8 cellular contexts compared by ENCODE assay signal in genomic region chr15:56732135-56732880, GRCh38. TPM values are rescaled to one million over a fixed set of nuclear protein-coding genes. Genes with fewer than 3 reads are reported as not detected.
DNase-seq lines count a peak whose midpoint lies in the region; ATAC-seq and TF ChIP-seq lines count a peak whose summit lies in the region.

No MANE protein-coding gene starts in this region.

- no peak overlapping the region for H4K91ac ChIP-seq in neuronal stem cell (ENCODE audit: low read depth, low read length, poor library complexity)

- DNase-seq in DMS53 (lab: John Stamatoyannopoulos, UW), result peak; percentile 50
- no peak for DNase-seq in DMS53 treated with DMSO at 0.1 percent for 48 hours (lab: John Stamatoyannopoulos, UW; ENCODE audit: unreplicated experiment)
- DNase-seq in HT1080 (ENCODE audit: low read depth), result peak; percentile 8
- DNase-seq in WTC11 (ENCODE audit: low spot score), result no peak
- DNase-seq in fibroblast of the aortic adventitia (ENCODE audit: low read depth), result peak; percentile 66
- DNase-seq in neuronal stem cell (ENCODE audit: low spot score), result peak; percentile 20
- DNase-seq in NK-92 (lab: John Stamatoyannopoulos, UW; ENCODE audit: unreplicated experiment), result no peak

- no peak overlapping the region for H2BK15ac ChIP-seq in neuronal stem cell (ENCODE audit: low read length)

- H3K23ac ChIP-seq in neuronal stem cell (ENCODE audit: low read depth, low read length, poor library complexity), result no peak overlapping the region

- WGBS in neuronal stem cell (ENCODE audit: extremely low coverage in 2 of 2, insufficient read length in 2 of 2, insufficient replicate concordance in 1 of 2), 2 donors, result no CpG with 5 or more reads among the region's 12 CpGs

- POLR2A ChIA-PET in WTC11 (lab: Charles Lee), result no interaction called here

- peaks cover 0 to 2% of the 10 kb centered on the region in 2 donors for H3K4me1 ChIP-seq in neuronal stem cell (ENCODE audit: control insufficient read depth in 2 of 2, insufficient read depth in 1 of 2, low read depth in 1 of 2, low read length in 2 of 2)

- H3K14ac ChIP-seq in neuronal stem cell (ENCODE audit: low read length), result no peak overlapping the region

- H2AK5ac ChIP-seq in neuronal stem cell (ENCODE audit: low read depth, low read length), result no peak overlapping the region

- peak overlapping the region; percentile 97 for H3K27ac Mint-ChIP-seq in WTC11

- H2AFZ ChIP-seq in neuronal stem cell (ENCODE audit: low read length), result peak overlapping the region; percentile 29

- ATAC-seq in WTC11 (no peak), GM18505 (IDR thresholded peaks at IDR 0.05; ENCODE audit: unreplicated experiment) (no peak)

- peak overlapping the region; percentile 88 for H3K4me3 Mint-ChIP-seq in WTC11

- no peaks in the 10 kb centered on the region for H3K27me3 ChIP-seq in neuronal stem cell (ENCODE audit: control insufficient read depth in 3 of 3, insufficient read depth in 3 of 3, low read depth in 1 of 3, low read length in 3 of 3)

- no peaks in the 10 kb centered on the region for H3K36me3 ChIP-seq in neuronal stem cell (replicated peaks in 1 of 2; ENCODE audit: control insufficient read depth in 2 of 2, insufficient read depth in 2 of 2, low read length in 2 of 2)

- no peak overlapping the region for H3K4ac ChIP-seq in neuronal stem cell (ENCODE audit: low read length)

- H3K27me3 Mint-ChIP-seq in WTC11 (ENCODE audit: low read depth), result peaks cover 22% of the 10 kb centered on the region

- no peak overlapping the region for H3K9ac ChIP-seq in neuronal stem cell (ENCODE audit: low read depth, low read length, poor library complexity)

- no peak overlapping the region for H2BK5ac ChIP-seq in neuronal stem cell (ENCODE audit: low read length)

- H2BK120ac ChIP-seq in neuronal stem cell (ENCODE audit: low read depth, low read length), result no peak overlapping the region

- no peak overlapping the region for H4K8ac ChIP-seq in neuronal stem cell (ENCODE audit: low read depth, low read length)

- H3K4me2 ChIP-seq in neuronal stem cell (ENCODE audit: insufficient read depth, low read length, poor library complexity, severe bottlenecking), result peak overlapping the region; percentile 82

- peaks cover 26% of the 10 kb centered on the region for H3K36me3 Mint-ChIP-seq in WTC11

- peak overlapping the region; percentile 97 for H3K18ac ChIP-seq in neuronal stem cell (ENCODE audit: low read length)

- peak overlapping the region; percentile 96 for H3K27ac ChIP-seq in neuronal stem cell (replicated peaks; ENCODE audit: low read length)

- H3K9me3 ChIP-seq in neuronal stem cell (replicated peaks in 1 of 2; ENCODE audit: control insufficient read depth in 2 of 2, insufficient read depth in 1 of 2, low read depth in 1 of 2, low read length in 2 of 2), result peaks cover 3 to 6% of the 10 kb centered on the region in 2 donors

- H3K79me1 ChIP-seq in neuronal stem cell (ENCODE audit: low read depth, low read length), result no peaks in the 10 kb centered on the region

- peak overlapping the region; percentile 81 for H3K4me3 ChIP-seq in fibroblast of the aortic adventitia (ENCODE audit: low read depth, low read length)
- peak overlapping the region in 1 of 2 donors; percentile 77 for H3K4me3 ChIP-seq in neuronal stem cell (ENCODE audit: low read length in 2 of 2)

- TF ChIP-seq POLR2A in GM18505 (IDR thresholded peaks at IDR 0.05; ENCODE audit: borderline replicate concordance, extremely low read depth, insufficient read depth, insufficient read length), result no peak

- H2BK12ac ChIP-seq in neuronal stem cell (ENCODE audit: low read length), result no peak overlapping the region

- peaks cover 30% of the 10 kb centered on the region for H3K4me1 Mint-ChIP-seq in WTC11

- TF ChIP-seq CTCF in WTC11 (IDR thresholded peaks at IDR 0.05) (no peak), fibroblast of the aortic adventitia (IDR thresholded peaks at IDR 0.05; ENCODE audit: insufficient read depth, low read length) (no peak)

- CTCF ChIA-PET in WTC11 (lab: Charles Lee), result no interaction called here

- H3K9me3 Mint-ChIP-seq in WTC11, result peaks cover 22% of the 10 kb centered on the region

TF ChIP-seq in WTC11, 78 proteins besides CTCF, POLR2A, EP300 and RAD21:
- no peak for TF ChIP-seq CREB1 (CRISPR knock-in tag; IDR thresholded peaks at IDR 0.05)
- TF ChIP-seq ZNF281 (CRISPR knock-in tag; IDR thresholded peaks at IDR 0.05), result no peak
- no peak for TF ChIP-seq ZNF232 (CRISPR knock-in tag; IDR thresholded peaks at IDR 0.05)
- no peak for TF ChIP-seq ZNF263 (CRISPR knock-in tag; IDR thresholded peaks at IDR 0.05; ENCODE audit: low read depth)
- TF ChIP-seq ETV6 (CRISPR knock-in tag; IDR thresholded peaks at IDR 0.05), result no peak
- no peak for TF ChIP-seq JAZF1 (CRISPR knock-in tag; IDR thresholded peaks at IDR 0.05)
- no peak for TF ChIP-seq FOXJ3 (CRISPR knock-in tag; IDR thresholded peaks at IDR 0.05; ENCODE audit: borderline replicate concordance)
- no peak for TF ChIP-seq TEAD1 (CRISPR knock-in tag; IDR thresholded peaks at IDR 0.05)
- TF ChIP-seq NR2C2 (CRISPR knock-in tag; IDR thresholded peaks at IDR 0.05), result no peak
- TF ChIP-seq ZNF416 (CRISPR knock-in tag; IDR thresholded peaks at IDR 0.05), result no peak
- TF ChIP-seq NR3C1 (CRISPR knock-in tag; conservative IDR thresholded peaks at IDR 0.05; ENCODE audit: low read depth), result no peak
- TF ChIP-seq ZNF532 (CRISPR knock-in tag; IDR thresholded peaks at IDR 0.05; ENCODE audit: borderline replicate concordance), result no peak
- TF ChIP-seq ATF2 (CRISPR knock-in tag; IDR thresholded peaks at IDR 0.05; ENCODE audit: borderline replicate concordance, low read depth), result no peak
- no peak for TF ChIP-seq EMX1 (CRISPR knock-in tag; IDR thresholded peaks at IDR 0.05)

RNA-seq across cellular contexts. Expression of gene ZNF280D, which starts 1.0 kb away (rescaled TPM):
- 2.3 TPM in 2 replicates for total RNA-seq in HT1080 (2014; rRNA removed; shearing (Covaris generic))
- 5.5 and 5.9 TPM in 2 replicates for polyA plus RNA-seq in HT1080 (2015; cell fraction: cytosol; rRNA removed)
- 14.8 and 16.0 TPM in 2 replicates for polyA plus RNA-seq in HT1080 (2015; cell fraction: nucleus; rRNA removed)
- 20.9 to 25.7 TPM (median 23.0 TPM) in 3 replicates for total RNA-seq in WTC11 (2021)
- 30.9 and 55.3 TPM in 2 replicates for total RNA-seq in fibroblast of the aortic adventitia (ENCODE audit: low replicate concordance)
- 21.0 TPM for polyA plus RNA-seq in neuronal stem cell (2013, experiment 1 of 2)
- polyA plus RNA-seq in neuronal stem cell (2013, experiment 2 of 2), result 22.2 TPM

Comparison
In these comparisons a context has a peak if more than half of its experiments do, and no peak if none do; other contexts are left out.
1. DNase-seq: peak in DMS53 (single experiment), HT1080 (single experiment), fibroblast of the aortic adventitia (single experiment) and neuronal stem cell (single experiment); none in DMS53 treated with DMSO at 0.1 percent for 48 hours (single experiment), WTC11 (single experiment) and NK-92 (single experiment).